18 cellular contexts compared by ENCODE assay signal in genomic region chr12:4438834-4439596, GRCh38. TPM values are rescaled to one million over a fixed set of nuclear protein-coding genes. Genes with fewer than 3 reads are reported as not detected.
DNase-seq lines count a peak whose midpoint lies in the region; ATAC-seq and TF ChIP-seq lines count a peak whose summit lies in the region.
"Had no signal": no experiment of that assay in that cellular context is flagged by ENCODE, and none has a peak within 500 bp of the region (broad histone marks: within the 10 kb centered on the region; RNA-seq: fewer than 3 reads in every experiment).

No MANE protein-coding gene starts in this region.

- H3K36me3 Mint-ChIP-seq in activated T-cell treated with anti-CD3 and anti-CD28 coated beads, Interleukin-2, amount 50 U/mL, for 24 hours (ENCODE audit: low read depth): no peaks in the 10 kb centered on the region
- H3K36me3 Mint-ChIP-seq: mesothelial cell of epicardium had no signal

- intact Hi-C loops in psoas muscle (cut with DNase I): no loop called here
- intact Hi-C loops in left lung (cut with DNase I): no loop called here

- H3K4me3 Mint-ChIP-seq in activated T-cell treated with anti-CD3 and anti-CD28 coated beads, Interleukin-2, amount 50 U/mL, for 24 hours: no peak overlapping the region
- H3K4me3 Mint-ChIP-seq: mesothelial cell of epicardium had no signal

- peak; percentile 7 for DNase-seq in activated T-cell treated with anti-CD3 and anti-CD28 coated beads, Interleukin-2, amount 50 U/mL, for 24 hours
- DNase-seq in activated T-cell treated with anti-CD3 and anti-CD28 coated beads, Interleukin-2, amount 50 U/mL, for 1 hour: no peak
- DNase-seq in NB4 (ENCODE audit: low read depth) (peak; percentile 94), ecto neural progenitor cell (ENCODE audit: low spot score) (peak; percentile 32), psoas muscle (no peak), left lung (no peak), NCI-H524 (lab: John Stamatoyannopoulos, UW) (no peak), NCI-H2081 treated with DMSO at 0.1 percent for 48 hours (lab: John Stamatoyannopoulos, UW) (no peak)
- DNase-seq: activated gamma-delta T cell; body of pancreas; Caco-2; effector CD4-positive, alpha-beta T cell; NCI-H345; ovary; testis had no signal

- H3K36me3 ChIP-seq in psoas muscle (ENCODE audit: insufficient read depth in 1 of 2, low read depth in 1 of 2) (no peaks in the 10 kb centered on the region), left lung (no peaks in the 10 kb centered on the region)
- H3K36me3 ChIP-seq: ovary had no signal

- H3K27me3 Mint-ChIP-seq in activated T-cell treated with anti-CD3 and anti-CD28 coated beads, Interleukin-2, amount 50 U/mL, for 24 hours: no peaks in the 10 kb centered on the region

- H3K9me3 ChIP-seq in psoas muscle (no peaks in the 10 kb centered on the region), left lung (no peaks in the 10 kb centered on the region)
- H3K9me3 ChIP-seq: body of pancreas, ovary, testis had no signal

- H3K27ac ChIP-seq in psoas muscle (peak overlapping the region; percentile 38), left lung (no peak overlapping the region)
- H3K27ac ChIP-seq: A549, body of pancreas, ovary, testis had no signal

- TF ChIP-seq POLR2A in NB4 (IDR thresholded peaks at IDR 0.05; ENCODE audit: extremely low read depth, insufficient read length): no peak

- H3K4me1 Mint-ChIP-seq in activated T-cell treated with anti-CD3 and anti-CD28 coated beads, Interleukin-2, amount 50 U/mL, for 24 hours (ENCODE audit: low read depth): peaks cover 10% of the 10 kb centered on the region

- peaks cover 25% of the 10 kb centered on the region for H3K4me1 ChIP-seq in psoas muscle
- peaks cover 0 to 12% of the 10 kb centered on the region in 2 donors for H3K4me1 ChIP-seq in left lung
- H3K4me1 ChIP-seq: A549, body of pancreas, Caco-2, testis had no signal

- no peaks in the 10 kb centered on the region for H3K9me3 Mint-ChIP-seq in activated T-cell treated with anti-CD3 and anti-CD28 coated beads, Interleukin-2, amount 50 U/mL, for 24 hours
- H3K9me3 Mint-ChIP-seq: mesothelial cell of epicardium had no signal

- H3K4me3 ChIP-seq in NB4 (ENCODE audit: low read depth, low read length) (no peak overlapping the region), psoas muscle (no peak overlapping the region), left lung (no peak overlapping the region)
- H3K4me3 ChIP-seq: A549, body of pancreas, ovary, testis had no signal

- WGBS in psoas muscle, 3 donors: 60 to 70% (median 61%) methylated on average over 14 of the region's 14 CpGs

- TF ChIP-seq CTCF in NB4 (IDR thresholded peaks at IDR 0.05; ENCODE audit: low read depth, low read length) (no peak), psoas muscle (IDR thresholded peaks at IDR 0.05) (no peak), left lung (IDR thresholded peaks at IDR 0.05) (no peak)

- no peak overlapping the region for H3K27ac Mint-ChIP-seq in activated T-cell treated with anti-CD3 and anti-CD28 coated beads, Interleukin-2, amount 50 U/mL, for 24 hours
- H3K27ac Mint-ChIP-seq: mesothelial cell of epicardium had no signal

- H3K27me3 ChIP-seq in psoas muscle (ENCODE audit: insufficient read depth in 3 of 3, low read length in 2 of 3): no peaks in the 10 kb centered on the region
- peaks cover 0 to 40% of the 10 kb centered on the region in 2 donors for H3K27me3 ChIP-seq in left lung
- H3K27me3 ChIP-seq: body of pancreas, ovary, testis had no signal

- ATAC-seq in psoas muscle (no peak), left lung (no peak)
- ATAC-seq: A549, body of pancreas had no signal

RNA-seq across cellular contexts. Expression of gene FGF6, which starts 6.6 kb away (rescaled TPM):
- total RNA-seq in psoas muscle (10 to 100 TPM in 2 of 4 donors, 1 to 10 TPM in 2; 3.9 to 27.1 (median 8.2) TPM), left lung (not detected)
- polyA plus RNA-seq in psoas muscle: 1 to 10 TPM in 1 of 3 donors, under 1 TPM in 1, not detected in 1; 0.61 to 1.2 TPM
- total RNA-seq: body of pancreas; Caco-2; mesothelial cell of epicardium; ovary; T-helper 1 cell treated with Interleukin-12 subunit alpha and Interleukin-12 subunit beta and Interleukin-4 antibody, amounts not matched to agents 30 ng/mL and 1 ng/mL, for 36 hours; testis had no signal
- polyA plus RNA-seq: A549, ovary had no signal

RNA-seq across cellular contexts. Expression of gene FGF23, which starts 59.5 kb away (rescaled TPM):
- total RNA-seq in psoas muscle (not detected), left lung (not detected)
- polyA plus RNA-seq in psoas muscle: not detected
- total RNA-seq: body of pancreas; Caco-2; mesothelial cell of epicardium; ovary; T-helper 1 cell treated with Interleukin-12 subunit alpha and Interleukin-12 subunit beta and Interleukin-4 antibody, amounts not matched to agents 30 ng/mL and 1 ng/mL, for 36 hours; testis had no signal
- polyA plus RNA-seq: A549, ovary had no signal

Comparison
In these comparisons a context has a peak if more than half of its experiments do, and no peak if none do; other contexts are left out.
1. DNase-seq: peak in activated T-cell treated with anti-CD3 and anti-CD28 coated beads, Interleukin-2, amount 50 U/mL, for 24 hours (single experiment), NB4 (single experiment) and ecto neural progenitor cell (single experiment); none in activated T-cell treated with anti-CD3 and anti-CD28 coated beads, Interleukin-2, amount 50 U/mL, for 1 hour (single experiment), psoas muscle (0 of 2), left lung (0 of 2), NCI-H524 (0 of 2) and NCI-H2081 treated with DMSO at 0.1 percent for 48 hours (single experiment).
2. RNA of gene FGF6, which starts 6.6 kb away (total RNA-seq): 3.9 to 27.1 TPM in psoas muscle; not detected in left lung; every median in the first group is over 4 times any median in the second.